In genomic region chr9:112094240-112094639, GRCh38 we compare ENCODE assay signal across 18 cellular contexts.
"Had no signal": no experiment of that assay in that cellular context is flagged by ENCODE, and none has a peak within 500 bp of the region (broad histone marks: within the 10 kb centered on the region; RNA-seq: fewer than 3 reads in every experiment).

No MANE protein-coding gene starts in this region.

- H3K4me1 Mint-ChIP-seq: mesothelial cell of epicardium had no signal

- H3K36me3 ChIP-seq: breast epithelium, gastrocnemius medialis had no signal

- H3K27ac ChIP-seq: breast epithelium, left lung, SK-N-MC, testis had no signal

- ATAC-seq: esophagus mucosa, gastrocnemius medialis, heart left ventricle, left lung had no signal

- H3K4me3 Mint-ChIP-seq: mesothelial cell of epicardium, type B pancreatic cell had no signal

- H3K4me3 ChIP-seq: breast epithelium, gastrocnemius medialis, heart left ventricle, left lung, SK-N-MC, testis had no signal

- H3K4me1 ChIP-seq: breast epithelium had no signal

- DNase-seq: activated CD4-positive, alpha-beta T cell treated with anti-CD3 and anti-CD28 coated beads, Interleukin-2, amount 10 ng/mL, durations not matched to agents 24 days and 14 days; activated CD4-positive, CD25-positive, alpha-beta regulatory T cell; activated naive CD4-positive, alpha-beta T cell treated with Interleukin-2 at 50 U/mL for 16 hours; cerebellar nuclear complex; effector CD4-positive, alpha-beta T cell; gastrocnemius medialis; heart left ventricle; left lung; occipital lobe; stimulated activated CD4-positive, alpha-beta T cell treated with anti-CD3 and anti-CD28 coated beads, Interleukin-1b, Interleukin-23, amount 100 ng/mL, for 48 hours; T-helper 9 cell; testis had no signal

- H3K9me3 Mint-ChIP-seq: activated CD4-positive, alpha-beta T cell treated with anti-CD3 and anti-CD28 coated beads, Interleukin-2, amount 10 ng/mL, durations not matched to agents 24 days and 14 days; activated T-helper 2 cell treated with anti-CD3 and anti-CD28 coated beads, Interferon-gamma antibody, Interleukin-2, Interleukin-4, amounts not matched to agents 10 μg/mL and 5 μg/mL and 100 μg/mL, durations not matched to agents 14 hours and 24 hours and 36 hours; type B pancreatic cell had no signal

- H3K27me3 Mint-ChIP-seq: activated CD4-positive, alpha-beta T cell treated with anti-CD3 and anti-CD28 coated beads, Interleukin-2, amount 10 ng/mL, durations not matched to agents 24 days and 14 days; type B pancreatic cell had no signal

- H3K9me3 ChIP-seq: breast epithelium, gastrocnemius medialis, heart left ventricle, left lung, testis had no signal

- H3K27ac Mint-ChIP-seq: activated CD4-positive, alpha-beta T cell treated with anti-CD3 and anti-CD28 coated beads, Interleukin-2, amount 10 ng/mL, durations not matched to agents 24 days and 14 days; mesothelial cell of epicardium had no signal

- H3K27me3 ChIP-seq: breast epithelium, gastrocnemius medialis, heart left ventricle, left lung, testis had no signal
